In the genomic region with DNA sequence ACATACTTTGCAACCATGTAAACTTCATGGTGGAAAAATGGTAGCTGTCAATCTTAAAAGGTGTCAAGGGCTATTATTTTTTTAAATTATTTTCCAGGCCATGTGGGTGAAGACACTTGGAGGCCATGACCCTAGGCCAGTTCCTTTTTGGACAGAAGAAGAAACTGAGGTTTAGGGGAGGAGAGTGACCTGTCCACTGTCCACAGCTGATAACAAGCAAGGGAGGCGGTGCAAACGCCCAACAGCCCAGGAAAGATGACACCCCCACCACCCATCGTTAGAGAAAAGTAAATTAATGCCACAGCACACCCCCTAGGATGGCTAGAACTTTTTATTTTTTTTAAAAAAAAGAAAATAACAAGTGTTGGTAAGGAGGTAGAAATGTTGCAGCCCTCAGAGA, we compare ENCODE assay signal across 35 cellular contexts. TPM values are rescaled to one million over a fixed set of nuclear protein-coding genes. Genes with fewer than 3 reads are reported as not detected.
"Had no signal": no experiment of that assay in that cellular context is flagged by ENCODE, and none has a peak within 500 bp of the region (broad histone marks: within the 10 kb centered on the region; RNA-seq: fewer than 3 reads in every experiment).

No MANE protein-coding gene starts in this region.

- DNase-seq: activated CD4-positive, alpha-beta memory T cell treated with anti-CD3 and anti-CD28 coated beads, Interleukin-2, amount 10 ng/mL, durations not matched to agents 7 days and 5 days; activated CD4-positive, alpha-beta T cell treated with anti-CD3 and anti-CD28 coated beads for 1 hour; activated CD4-positive, alpha-beta T cell treated with anti-CD3 and anti-CD28 coated beads for 48 hours; activated CD4-positive, CD25-positive, alpha-beta regulatory T cell; activated CD8-positive, alpha-beta memory T cell treated with anti-CD3 and anti-CD28 coated beads for 24 hours; activated CD8-positive, alpha-beta memory T cell treated with anti-CD3 and anti-CD28 coated beads, Interleukin-2, amount 10 ng/mL, durations not matched to agents 7 days and 5 days; activated CD8-positive, alpha-beta memory T cell treated with anti-CD3 and anti-CD28 coated beads, Interleukin-2, amount 50 U/mL, for 48 hours; activated effector memory CD4-positive, alpha-beta T cell treated with anti-CD3 and anti-CD28 coated beads, Interleukin-2, amount 50 U/mL, for 16 hours; activated naive CD4-positive, alpha-beta T cell; activated naive CD8-positive, alpha-beta T cell treated with anti-CD3 and anti-CD28 coated beads, Interleukin-2, amount 50 U/mL, for 24 hours; activated T-cell treated with anti-CD3 and anti-CD28 coated beads, Interleukin-2, amount 50 U/mL, for 48 hours; anterior cingulate cortex; caudate nucleus; cerebellar nuclear complex; Kasumi-1; KG1; NCI-H1048; NCI-H1105 treated with DMSO at 0.1 percent for 48 hours; NCI-H1436 treated with DMSO at 0.1 percent for 48 hours; NCI-H1694 treated with DMSO at 0.1 percent for 48 hours; NCI-H2029; NCI-H510A; NCI-H748 treated with DMSO at 0.1 percent for 48 hours; NK-92 treated with Interleukin-12 subunit alpha and Interleukin-12 subunit beta, amount 100 ng/mL, for 24 hours; SIG-M5; T-helper 1 cell; T-helper 2 cell; T1000; WERI-Rb-1 had no signal

- ATAC-seq: activated CD8-positive, alpha-beta memory T cell treated with anti-CD3 and anti-CD28 coated beads, Interleukin-2, amount 10 ng/mL, durations not matched to agents 7 days and 5 days; activated naive CD4-positive, alpha-beta T cell treated with anti-CD3 and anti-CD28 coated beads, Interleukin-2, amount 50 U/mL, for 72 hours; activated naive CD8-positive, alpha-beta T cell treated with anti-CD3 and anti-CD28 coated beads, Interleukin-2, amount 50 U/mL, for 24 hours; Panc1 had no signal

- H3K27ac ChIP-seq: WERI-Rb-1 had no signal

- H3K36me3 ChIP-seq: MG63, WERI-Rb-1 had no signal

- H3K9me3 ChIP-seq: MG63 had no signal

- H3K4me3 ChIP-seq: MG63 had no signal

RNA-seq across cellular contexts. Expression of gene ENPP7, which starts 19.2 kb away (rescaled TPM):
- total RNA-seq: bronchial epithelial cell, RPMI7951, SK-MEL-5 had no signal
